Comparison of ENCODE assay signal across 8 cellular contexts in genomic region chr1:160261878-160262794, GRCh38. TPM values are rescaled to one million over a fixed set of nuclear protein-coding genes. Genes with fewer than 3 reads are reported as not detected.
DNase-seq lines count a peak whose midpoint lies in the region; ATAC-seq and TF ChIP-seq lines count a peak whose summit lies in the region.

TSS of gene DCAF8 (minus strand) at chr1:160262549. CDS start at chr1:160244008, 18,541 bp downstream.

- DNase-seq in GM13977 (ENCODE audit: low spot score) (peak; percentile 94), NCI-H1694 (lab: John Stamatoyannopoulos, UW) (peak; percentile 96), amniotic stem cell (lab: John Stamatoyannopoulos, UW) (peak; percentile 98), left cardiac atrium (peak; percentile 99), progenitor cell of endocrine pancreas (ENCODE audit: low spot score, unreplicated experiment) (peak; percentile 96), ureter (ENCODE audit: low spot score) (peak; percentile 98)

- H3K36me3 Mint-ChIP-seq in T-helper 1 cell treated with Interleukin-12 subunit alpha and Interleukin-12 subunit beta and Interleukin-4 antibody, amounts not matched to agents 30 μg/mL and 1 μg/mL, for 36 hours (ENCODE audit: low read depth) = peaks cover 16% of the 10 kb centered on the region
- H3K36me3 Mint-ChIP-seq in progenitor cell of endocrine pancreas (ENCODE audit: insufficient read depth) = peaks cover 4% of the 10 kb centered on the region

- intact Hi-C loops in left cardiac atrium (cut with DNase I) = no loop called here

- peak within 1 kb of the TSS; percentile 100 for H3K27ac Mint-ChIP-seq in T-helper 1 cell treated with Interleukin-12 subunit alpha and Interleukin-12 subunit beta and Interleukin-4 antibody, amounts not matched to agents 30 μg/mL and 1 μg/mL, for 36 hours
- H3K27ac Mint-ChIP-seq in progenitor cell of endocrine pancreas = peak within 1 kb of the TSS; percentile 99

- in situ Hi-C loops in GM13977 (cut with MboI; ENCODE audit: low pct_unique_long_range_greater_than_20kb, low sequenced_read_pairs, unreplicated experiment) = no loop called here

- no peaks in the 10 kb centered on the region for H3K27me3 Mint-ChIP-seq in T-helper 1 cell treated with Interleukin-12 subunit alpha and Interleukin-12 subunit beta and Interleukin-4 antibody, amounts not matched to agents 30 μg/mL and 1 μg/mL, for 36 hours (ENCODE audit: low read depth)
- no peaks in the 10 kb centered on the region for H3K27me3 Mint-ChIP-seq in progenitor cell of endocrine pancreas

- ATAC-seq in HG02884 (IDR thresholded peaks at IDR 0.05; ENCODE audit: unreplicated experiment) (peak; percentile 77), left cardiac atrium (peak; percentile 98)

- TF ChIP-seq CTCF in GM13977 (IDR thresholded peaks at IDR 0.05; ENCODE audit: extremely low read depth, insufficient read depth, missing control alignments) (no peak), progenitor cell of endocrine pancreas (IDR thresholded peaks at IDR 0.05; ENCODE audit: unreplicated experiment) (no peak)

- H3K4me3 Mint-ChIP-seq in T-helper 1 cell treated with Interleukin-12 subunit alpha and Interleukin-12 subunit beta and Interleukin-4 antibody, amounts not matched to agents 30 μg/mL and 1 μg/mL, for 36 hours = peak within 1 kb of the TSS; percentile 98
- peak within 1 kb of the TSS; percentile 95 for H3K4me3 Mint-ChIP-seq in progenitor cell of endocrine pancreas (ENCODE audit: low read depth)

- H3K4me1 Mint-ChIP-seq in T-helper 1 cell treated with Interleukin-12 subunit alpha and Interleukin-12 subunit beta and Interleukin-4 antibody, amounts not matched to agents 30 μg/mL and 1 μg/mL, for 36 hours (ENCODE audit: low read depth) = peaks cover 31% of the 10 kb centered on the region
- peaks cover 25% of the 10 kb centered on the region for H3K4me1 Mint-ChIP-seq in progenitor cell of endocrine pancreas (ENCODE audit: low read depth)

- no peaks in the 10 kb centered on the region for H3K9me3 Mint-ChIP-seq in T-helper 1 cell treated with Interleukin-12 subunit alpha and Interleukin-12 subunit beta and Interleukin-4 antibody, amounts not matched to agents 30 μg/mL and 1 μg/mL, for 36 hours
- no peaks in the 10 kb centered on the region for H3K9me3 Mint-ChIP-seq in progenitor cell of endocrine pancreas (ENCODE audit: low read depth)

RNA-seq across cellular contexts. Expression of gene DCAF8, which starts in this region (rescaled TPM):
- total RNA-seq in left cardiac atrium (100 to 1,000 TPM in 1 of 2 donors, 10 to 100 TPM in 1; 98.5 to 121 TPM), progenitor cell of endocrine pancreas (167 and 172 TPM in 2 replicates), ureter (137 TPM)

Comparison
In these comparisons a context has a peak if more than half of its experiments do, and no peak if none do; other contexts are left out.
1. Peak in every context shown above with its lines: DNase-seq and ATAC-seq.